In genomic region chr13:25468330-25469178, GRCh38 we compare ENCODE assay signal across 8 cellular contexts.
A peak's percentile ranks its signal among the peaks of the same experiment; 100 is the strongest.
DNase-seq lines count a peak whose midpoint lies in the region; ATAC-seq and TF ChIP-seq lines count a peak whose summit lies in the region.

No MANE protein-coding gene starts in this region.

- TF ChIP-seq EP300 in esophagus muscularis mucosa (IDR thresholded peaks at IDR 0.05): no peak

- peaks cover 0 to 6% of the 10 kb centered on the region in 2 donors for H3K4me1 Mint-ChIP-seq in effector memory CD8-positive, alpha-beta T cell (ENCODE audit: low read depth in 2 of 2)

- no peak for TF ChIP-seq CTCF in esophagus muscularis mucosa (IDR thresholded peaks at IDR 0.05)

- peaks cover 3 to 6% of the 10 kb centered on the region in 2 donors for H3K9me3 Mint-ChIP-seq in effector memory CD8-positive, alpha-beta T cell

- H3K27me3 ChIP-seq in HUES64 (ENCODE audit: insufficient read depth, low read length) (peaks cover 36% of the 10 kb centered on the region), esophagus muscularis mucosa (peaks cover 0 to 58% (median 5%) of the 10 kb centered on the region in 4 donors)

- H3K27me3 Mint-ChIP-seq in effector memory CD8-positive, alpha-beta T cell: peaks cover 58 to 70% of the 10 kb centered on the region in 2 donors

- 3% methylated on average over 75 of the region's 75 CpGs for WGBS in HUES64
- WGBS in esophagus muscularis mucosa: 2% methylated on average over 32 of the region's 75 CpGs

- H3K27ac ChIP-seq in HUES64 (ENCODE audit: low read depth, low read length) (no peak overlapping the region), esophagus muscularis mucosa (replicated peaks in 1 of 4) (no peak overlapping the region)

- intact Hi-C loops in esophagus muscularis mucosa (cut with DNase I): no loop called here

- TF ChIP-seq POLR2A in esophagus muscularis mucosa (IDR thresholded peaks at IDR 0.05; ENCODE audit: low read depth): no peak

- H3K9ac ChIP-seq in HUES64 (ENCODE audit: low read depth, low read length): peak overlapping the region; percentile 42; the same call in 1 of the 2 replicates

- DNase-seq in D341Med (ENCODE audit: low spot score) (peak; percentile 77), left kidney (ENCODE audit: low read depth, low spot score) (peak; percentile 84), esophagus muscularis mucosa (ENCODE audit: extremely low spot score) (no peak), HCEC 1CT (no peak)
- DNase-seq in activated T-cell treated with anti-CD3 and anti-CD28 coated beads, Interleukin-2, amount 50 U/mL, for 48 hours: peak; percentile 25 to 37
- DNase-seq in activated CD4-positive, CD25-positive, alpha-beta regulatory T cell (lab: John Stamatoyannopoulos, UW): no peak
- no peak for DNase-seq in effector memory CD8-positive, alpha-beta T cell

- H3K27ac Mint-ChIP-seq in effector memory CD8-positive, alpha-beta T cell: no peak overlapping the region

- H3K4me1 ChIP-seq in HUES64 (ENCODE audit: insufficient read depth, low read length) (peaks cover 4% of the 10 kb centered on the region), esophagus muscularis mucosa (peaks cover 0 to 10% (median 3%) of the 10 kb centered on the region in 4 donors)

- H3K36me3 ChIP-seq in HUES64 (ENCODE audit: insufficient read depth, low read length): no peaks in the 10 kb centered on the region
- no peaks in the 10 kb centered on the region for H3K36me3 ChIP-seq in esophagus muscularis mucosa

- ATAC-seq in effector memory CD8-positive, alpha-beta T cell (replicated peaks): no peak

- peak overlapping the region; percentile 75 for H3K4me3 ChIP-seq in HUES64 (ENCODE audit: low read length)
- H3K4me3 ChIP-seq in esophagus muscularis mucosa: peak overlapping the region in 2 of 4 donors; percentile 7 to 9

- H3K9me3 ChIP-seq in HUES64 (ENCODE audit: insufficient read depth, low read depth, low read length) (no peaks in the 10 kb centered on the region), esophagus muscularis mucosa (no peaks in the 10 kb centered on the region)

- no peak overlapping the region for H3K4me3 Mint-ChIP-seq in effector memory CD8-positive, alpha-beta T cell

- H3K36me3 Mint-ChIP-seq in effector memory CD8-positive, alpha-beta T cell (ENCODE audit: insufficient read depth): no peaks in the 10 kb centered on the region

Comparison
In these comparisons a context has a peak if more than half of its experiments do, and no peak if none do; other contexts are left out.
1. DNase-seq: peak in D341Med (single experiment), activated T-cell treated with anti-CD3 and anti-CD28 coated beads, Interleukin-2, amount 50 U/mL, for 48 hours (2 of 2) and left kidney (single experiment); none in esophagus muscularis mucosa (single experiment), activated CD4-positive, CD25-positive, alpha-beta regulatory T cell (0 of 4), effector memory CD8-positive, alpha-beta T cell (0 of 3) and HCEC 1CT (single experiment).